9 cellular contexts compared by ENCODE assay signal in genomic region chr1:225896937-225897549, GRCh38. TPM values are rescaled to one million over a fixed set of nuclear protein-coding genes. Genes with fewer than 3 reads are reported as not detected.
DNase-seq lines count a peak whose midpoint lies in the region; ATAC-seq and TF ChIP-seq lines count a peak whose summit lies in the region.
"Had no signal": no experiment of that assay in that cellular context is flagged by ENCODE, and none has a peak within 500 bp of the region (broad histone marks: within the 10 kb centered on the region; RNA-seq: fewer than 3 reads in every experiment).

No MANE protein-coding gene starts in this region.

- H3K4me1 ChIP-seq in mesenchymal stem cell (ENCODE audit: control insufficient read depth, insufficient read depth, low read depth, low read length): peaks cover 9% of the 10 kb centered on the region
- H3K4me1 ChIP-seq in neural progenitor cell: peaks cover 16% of the 10 kb centered on the region

- no peak overlapping the region for H3K23ac ChIP-seq in mesenchymal stem cell (ENCODE audit: low read length in 2 of 2)

- H3K4me2 ChIP-seq in mesenchymal stem cell (ENCODE audit: low read length, poor library complexity, severe bottlenecking) (no peak overlapping the region), neural progenitor cell (no peak overlapping the region)

- no peak overlapping the region for H2AFZ ChIP-seq in mesenchymal stem cell (ENCODE audit: low read depth, low read length)
- H2AFZ ChIP-seq in neural progenitor cell (replicated peaks): no peak overlapping the region

- no peak overlapping the region for H4K91ac ChIP-seq in mesenchymal stem cell (ENCODE audit: low read length)

- H3K9ac ChIP-seq in mesenchymal stem cell (ENCODE audit: low read length) (no peak overlapping the region), neural progenitor cell (no peak overlapping the region)

- no peak for TF ChIP-seq CTCF in neural progenitor cell (IDR thresholded peaks at IDR 0.05)

- H3K27me3 ChIP-seq in mesenchymal stem cell (ENCODE audit: control insufficient read depth in 1 of 2, insufficient read depth in 1 of 2, low read length in 2 of 2): no peaks in the 10 kb centered on the region
- no peaks in the 10 kb centered on the region for H3K27me3 ChIP-seq in neural progenitor cell

- H3K4ac ChIP-seq in mesenchymal stem cell (ENCODE audit: low read depth in 1 of 2, low read length in 2 of 2): no peak overlapping the region

- no peak overlapping the region for H4K8ac ChIP-seq in mesenchymal stem cell (ENCODE audit: low read length)

- peaks cover 6% of the 10 kb centered on the region for H3F3A ChIP-seq in neural progenitor cell (ENCODE audit: low read depth)

- no peak overlapping the region for H3K14ac ChIP-seq in mesenchymal stem cell (ENCODE audit: low read length in 2 of 2)

- no peaks in the 10 kb centered on the region for H3K9me3 Mint-ChIP-seq in activated T-helper 1 cell treated with anti-CD3 and anti-CD28 coated beads, Interleukin-12 subunit alpha, Interleukin-12 subunit beta, Interleukin-2, Interleukin-4 antibody, amounts not matched to agents 30 ng/mL and 10 ng/mL and 1 ng/mL, durations not matched to agents 14 hours and 24 hours and 36 hours
- no peaks in the 10 kb centered on the region for H3K9me3 Mint-ChIP-seq in neural progenitor cell

- peak overlapping the region; percentile 44 for H3K4me3 Mint-ChIP-seq in activated T-helper 1 cell treated with anti-CD3 and anti-CD28 coated beads, Interleukin-12 subunit alpha, Interleukin-12 subunit beta, Interleukin-2, Interleukin-4 antibody, amounts not matched to agents 30 ng/mL and 10 ng/mL and 1 ng/mL, durations not matched to agents 14 hours and 24 hours and 36 hours
- H3K4me3 Mint-ChIP-seq in neural progenitor cell: no peak overlapping the region

- no peak overlapping the region for H3K27ac ChIP-seq in mesenchymal stem cell (ENCODE audit: low read length, poor library complexity, severe bottlenecking)
- H3K27ac ChIP-seq in neural progenitor cell: no peak overlapping the region

- no peaks in the 10 kb centered on the region for H3K36me3 Mint-ChIP-seq in activated T-helper 1 cell treated with anti-CD3 and anti-CD28 coated beads, Interleukin-12 subunit alpha, Interleukin-12 subunit beta, Interleukin-2, Interleukin-4 antibody, amounts not matched to agents 30 ng/mL and 10 ng/mL and 1 ng/mL, durations not matched to agents 14 hours and 24 hours and 36 hours (ENCODE audit: low read depth)
- H3K36me3 Mint-ChIP-seq in neural progenitor cell: no peaks in the 10 kb centered on the region

- H3K4me3 ChIP-seq in mesenchymal stem cell (ENCODE audit: insufficient read depth in 1 of 2, low read depth in 1 of 2, low read length in 2 of 2) (no peak overlapping the region), neural progenitor cell (no peak overlapping the region)
- H3K4me3 ChIP-seq: skin epidermis had no signal

- ATAC-seq in GM18867 (IDR thresholded peaks at IDR 0.05; ENCODE audit: unreplicated experiment): peak; percentile 100
- ATAC-seq in HG02852 (IDR thresholded peaks at IDR 0.05; ENCODE audit: unreplicated experiment): peak; percentile 100

- H3K18ac ChIP-seq in mesenchymal stem cell (ENCODE audit: low read depth in 1 of 2, low read length in 2 of 2): peak overlapping the region in 1 of 2 experiments; percentile 14

- H4K20me1 ChIP-seq in neural progenitor cell (ENCODE audit: low read depth): no peaks in the 10 kb centered on the region

- H3K36me3 ChIP-seq in mesenchymal stem cell (ENCODE audit: control insufficient read depth in 1 of 2, insufficient read depth in 2 of 2, low read depth in 1 of 2, low read length in 2 of 2) (no peaks in the 10 kb centered on the region), neural progenitor cell (no peaks in the 10 kb centered on the region)

- peaks cover 42% of the 10 kb centered on the region for H3K27me3 Mint-ChIP-seq in activated T-helper 1 cell treated with anti-CD3 and anti-CD28 coated beads, Interleukin-12 subunit alpha, Interleukin-12 subunit beta, Interleukin-2, Interleukin-4 antibody, amounts not matched to agents 30 ng/mL and 10 ng/mL and 1 ng/mL, durations not matched to agents 14 hours and 24 hours and 36 hours (ENCODE audit: insufficient read depth)
- H3K27me3 Mint-ChIP-seq in neural progenitor cell (ENCODE audit: insufficient read depth, low read depth): no peaks in the 10 kb centered on the region

- no peak overlapping the region for H2BK5ac ChIP-seq in mesenchymal stem cell (ENCODE audit: low read depth, low read length, poor library complexity, severe bottlenecking)

- H2BK120ac ChIP-seq in mesenchymal stem cell (ENCODE audit: low read depth, low read length): no peak overlapping the region

- H3K79me1 ChIP-seq in mesenchymal stem cell (replicated peaks; ENCODE audit: low read length, poor library complexity, severe bottlenecking): no peaks in the 10 kb centered on the region

- peak overlapping the region; percentile 64 for H3K27ac Mint-ChIP-seq in activated T-helper 1 cell treated with anti-CD3 and anti-CD28 coated beads, Interleukin-12 subunit alpha, Interleukin-12 subunit beta, Interleukin-2, Interleukin-4 antibody, amounts not matched to agents 30 ng/mL and 10 ng/mL and 1 ng/mL, durations not matched to agents 14 hours and 24 hours and 36 hours
- no peak overlapping the region for H3K27ac Mint-ChIP-seq in neural progenitor cell

- DNase-seq in NCI-H510A (lab: John Stamatoyannopoulos, UW) (peak; percentile 66), mesenchymal stem cell (peak; percentile 22), SIG-M5 (lab: John Stamatoyannopoulos, UW) (no peak), neural progenitor cell (ENCODE audit: low spot score) (no peak), hepatic stellate cell (ENCODE audit: low spot score) (no peak)
- DNase-seq in activated T-helper 1 cell treated with anti-CD3 and anti-CD28 coated beads, Interleukin-12 subunit alpha, Interleukin-12 subunit beta, Interleukin-2, Interleukin-4 antibody, amounts not matched to agents 30 ng/mL and 10 ng/mL and 1 ng/mL, durations not matched to agents 14 hours and 24 hours and 36 hours (ENCODE audit: low spot score): peak; percentile 81

- no peak overlapping the region for H2AK5ac ChIP-seq in mesenchymal stem cell (ENCODE audit: low read length, severe bottlenecking)

- H2BK15ac ChIP-seq in mesenchymal stem cell (ENCODE audit: low read depth, poor library complexity, severe bottlenecking): peak overlapping the region; percentile 9

- H3K79me2 ChIP-seq in neural progenitor cell (ENCODE audit: low read depth): no peaks in the 10 kb centered on the region

- WGBS in mesenchymal stem cell: 75% methylated on average over 7 of the region's 7 CpGs

- intact Hi-C loops in activated T-helper 1 cell treated with anti-CD3 and anti-CD28 coated beads, Interleukin-12 subunit alpha, Interleukin-12 subunit beta, Interleukin-2, Interleukin-4 antibody, amounts not matched to agents 30 ng/mL and 10 ng/mL and 1 ng/mL, durations not matched to agents 14 hours and 24 hours and 36 hours (cut with micrococcal nuclease): loop anchor here (1.0 kb wide), 5 partner anchors 15 to 120 kb away; partner anchors contain the start of genes EPHX1, PYCR2, SRP9 and TMEM63A

- H3K4me1 Mint-ChIP-seq in activated T-helper 1 cell treated with anti-CD3 and anti-CD28 coated beads, Interleukin-12 subunit alpha, Interleukin-12 subunit beta, Interleukin-2, Interleukin-4 antibody, amounts not matched to agents 30 ng/mL and 10 ng/mL and 1 ng/mL, durations not matched to agents 14 hours and 24 hours and 36 hours (ENCODE audit: low read depth): peaks cover 47% of the 10 kb centered on the region
- H3K4me1 Mint-ChIP-seq in neural progenitor cell: peaks cover 16% of the 10 kb centered on the region

- H3K9me3 ChIP-seq in mesenchymal stem cell (ENCODE audit: control insufficient read depth, low read length) (no peaks in the 10 kb centered on the region), neural progenitor cell (ENCODE audit: low read depth) (no peaks in the 10 kb centered on the region)

- no peak overlapping the region for H2BK12ac ChIP-seq in mesenchymal stem cell (ENCODE audit: low read length in 2 of 2)

RNA-seq across cellular contexts. Expression of gene LEFTY1, which starts 8.1 kb away (rescaled TPM):
- total RNA-seq in activated T-helper 1 cell treated with anti-CD3 and anti-CD28 coated beads, Interleukin-12 subunit alpha, Interleukin-12 subunit beta, Interleukin-2, Interleukin-4 antibody, amounts not matched to agents 30 ng/mL and 10 ng/mL and 1 ng/mL, durations not matched to agents 14 hours and 24 hours and 36 hours: 0.12 TPM in 1 of 2 replicates, not detected in the other
- polyA plus RNA-seq in mesenchymal stem cell (2013, experiment 1 of 2): 0.07 TPM
- 0.15 TPM for polyA plus RNA-seq in mesenchymal stem cell (2013, experiment 2 of 2)
- total RNA-seq in neural progenitor cell (ENCODE audit: low replicate concordance): not detected in 2 replicates

RNA-seq across cellular contexts. Expression of gene TMEM63A, which starts 14.9 kb away (rescaled TPM):
- 20.4 and 23.4 TPM in 2 replicates for total RNA-seq in activated T-helper 1 cell treated with anti-CD3 and anti-CD28 coated beads, Interleukin-12 subunit alpha, Interleukin-12 subunit beta, Interleukin-2, Interleukin-4 antibody, amounts not matched to agents 30 ng/mL and 10 ng/mL and 1 ng/mL, durations not matched to agents 14 hours and 24 hours and 36 hours
- polyA plus RNA-seq in mesenchymal stem cell (2013, experiment 1 of 2): 27.0 TPM
- polyA plus RNA-seq in mesenchymal stem cell (2013, experiment 2 of 2): 24.8 TPM
- total RNA-seq in neural progenitor cell (ENCODE audit: low replicate concordance): 5.1 and 12.3 TPM in 2 replicates

RNA-seq across cellular contexts. Expression of gene PYCR2, which starts 27.0 kb away (rescaled TPM):
- 137 and 145 TPM in 2 replicates for total RNA-seq in activated T-helper 1 cell treated with anti-CD3 and anti-CD28 coated beads, Interleukin-12 subunit alpha, Interleukin-12 subunit beta, Interleukin-2, Interleukin-4 antibody, amounts not matched to agents 30 ng/mL and 10 ng/mL and 1 ng/mL, durations not matched to agents 14 hours and 24 hours and 36 hours
- polyA plus RNA-seq in mesenchymal stem cell (2013, experiment 1 of 2): 31.6 TPM
- 32.5 TPM for polyA plus RNA-seq in mesenchymal stem cell (2013, experiment 2 of 2)
- 23.8 and 54.7 TPM in 2 replicates for total RNA-seq in neural progenitor cell (ENCODE audit: low replicate concordance)

RNA-seq across cellular contexts. Expression of gene LEFTY2, which starts 44.0 kb away (rescaled TPM):
- total RNA-seq in activated T-helper 1 cell treated with anti-CD3 and anti-CD28 coated beads, Interleukin-12 subunit alpha, Interleukin-12 subunit beta, Interleukin-2, Interleukin-4 antibody, amounts not matched to agents 30 ng/mL and 10 ng/mL and 1 ng/mL, durations not matched to agents 14 hours and 24 hours and 36 hours: not detected in 2 replicates
- not detected for polyA plus RNA-seq in mesenchymal stem cell (2013, experiment 1 of 2)
- 0.01 TPM for polyA plus RNA-seq in mesenchymal stem cell (2013, experiment 2 of 2)
- not detected in 2 replicates for total RNA-seq in neural progenitor cell (ENCODE audit: low replicate concordance)

Comparison
In these comparisons a context has a peak if more than half of its experiments do, and no peak if none do; other contexts are left out.
1. DNase-seq: peak in NCI-H510A (single experiment), activated T-helper 1 cell treated with anti-CD3 and anti-CD28 coated beads, Interleukin-12 subunit alpha, Interleukin-12 subunit beta, Interleukin-2, Interleukin-4 antibody, amounts not matched to agents 30 ng/mL and 10 ng/mL and 1 ng/mL, durations not matched to agents 14 hours and 24 hours and 36 hours (single experiment) and mesenchymal stem cell (single experiment); none in SIG-M5 (single experiment), neural progenitor cell (single experiment) and hepatic stellate cell (single experiment).